In the genomic region with DNA sequence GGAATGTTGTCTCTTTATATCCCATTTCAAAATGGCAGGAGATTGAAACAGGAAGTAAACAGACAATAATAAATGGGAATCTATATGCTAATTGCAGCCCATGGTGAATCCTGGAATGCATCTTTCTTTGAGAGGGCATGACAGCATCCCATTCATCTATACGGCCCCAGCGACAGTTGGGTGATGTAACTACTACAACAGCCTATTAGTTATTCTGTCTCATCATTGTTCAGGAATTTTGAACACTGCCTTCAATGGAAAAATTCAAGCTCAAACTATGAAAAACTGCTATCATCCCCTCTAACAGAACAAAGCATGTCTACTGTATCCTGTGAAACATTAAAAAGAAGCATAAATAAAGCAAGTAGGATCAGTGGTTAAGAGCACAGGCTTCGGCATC, we compare ENCODE assay signal across 25 cellular contexts.
A peak's percentile ranks its signal among the peaks of the same experiment; 100 is the strongest.
DNase-seq lines count a peak whose midpoint lies in the region; ATAC-seq and TF ChIP-seq lines count a peak whose summit lies in the region.
"Had no signal": no experiment of that assay in that cellular context is flagged by ENCODE, and none has a peak within 500 bp of the region (broad histone marks: within the 10 kb centered on the region; RNA-seq: fewer than 3 reads in every experiment).

No MANE protein-coding gene starts in this region.

- no peak overlapping the region for H3K4me3 ChIP-seq in GM23248
- no peak overlapping the region for H3K4me3 ChIP-seq in mucosa of descending colon
- H3K4me3 ChIP-seq: left ventricle myocardium inferior, Peyer's patch, right lobe of liver, thoracic aorta, vagina had no signal

- 71 to 87% methylated on average over 3 of the region's 3 CpGs for WGBS in GM23248 (ENCODE audit: low coverage in 1 of 2, low lambda C conversion rate in 2 of 2, missing lambda C conversion rate in 2 of 2), 2 experiments

- H3K36me3 ChIP-seq in GM23248 (ENCODE audit: low read depth) (no peaks in the 10 kb centered on the region), mucosa of descending colon (ENCODE audit: low read depth) (no peaks in the 10 kb centered on the region)
- H3K36me3 ChIP-seq: left ventricle myocardium inferior, Peyer's patch, right lobe of liver, thoracic aorta, vagina had no signal

- TF ChIP-seq CTCF in mucosa of descending colon (IDR thresholded peaks at IDR 0.05): no peak

- no peak overlapping the region for H3K27ac ChIP-seq in GM23248
- H3K27ac ChIP-seq: left ventricle myocardium inferior, parathyroid adenoma, Peyer's patch, right lobe of liver, thoracic aorta, vagina had no signal

- H3K9me2 ChIP-seq in GM23248 (ENCODE audit: insufficient read depth): no peaks in the 10 kb centered on the region

- peak; percentile 40 for DNase-seq in GM23248
- peak; percentile 92 for DNase-seq in foreskin melanocyte
- DNase-seq in NCI-H1930 (lab: John Stamatoyannopoulos, UW): no peak
- no peak for DNase-seq in mucosa of descending colon
- DNase-seq: activated CD8-positive, alpha-beta memory T cell treated with anti-CD3 and anti-CD28 coated beads for 24 hours; activated T-cell treated with anti-CD3 and anti-CD28 coated beads, Interleukin-2, amount 50 U/mL, for 1 hour; CD4-positive, alpha-beta T cell; dermis blood vessel endothelial cell; DMS 273 treated with DMSO at 0.1 percent for 48 hours; KG1; left ventricle myocardium inferior; MM.1S; NCI-H1436 treated with DMSO at 0.1 percent for 48 hours; NCI-H524; Peyer's patch; right lobe of liver; stimulated activated naive CD4-positive, alpha-beta T cell treated with Interleukin-2 at 50 U/mL for 16 hours; T-helper 17 cell had no signal

- no peak overlapping the region for H2AFZ ChIP-seq in GM23248
- H2AFZ ChIP-seq: parathyroid adenoma had no signal

- H3K9me3 ChIP-seq in GM23248 (ENCODE audit: low read depth) (no peaks in the 10 kb centered on the region), mucosa of descending colon (no peaks in the 10 kb centered on the region)
- H3K9me3 ChIP-seq: left ventricle myocardium inferior, Peyer's patch, right lobe of liver, thoracic aorta, vagina had no signal

- H3K4me1 ChIP-seq in GM23248 (ENCODE audit: insufficient read depth): no peaks in the 10 kb centered on the region
- H3K4me1 ChIP-seq in mucosa of descending colon (ENCODE audit: low read depth): no peaks in the 10 kb centered on the region
- H3K4me1 ChIP-seq: left ventricle myocardium inferior, parathyroid adenoma, Peyer's patch, right lobe of liver, vagina had no signal

- no peak overlapping the region for H3K4me2 ChIP-seq in GM23248 (ENCODE audit: unreplicated experiment)

- no peaks in the 10 kb centered on the region for H3K79me2 ChIP-seq in GM23248 (ENCODE audit: insufficient read depth)
- H3K79me2 ChIP-seq: parathyroid adenoma had no signal

- in situ Hi-C loops in GM23248 (cut with MboI): no loop called here

- H3K27me3 ChIP-seq in GM23248 (replicated peaks; ENCODE audit: insufficient read depth): no peaks in the 10 kb centered on the region
- H3K27me3 ChIP-seq: Peyer's patch, right lobe of liver, vagina had no signal

- H3F3A ChIP-seq in GM23248 (ENCODE audit: insufficient read depth): no peaks in the 10 kb centered on the region

- intact Hi-C loops in mucosa of descending colon (cut with DNase I, micrococcal nuclease): no loop called here

- no peak overlapping the region for H3K9ac ChIP-seq in GM23248
- H3K9ac ChIP-seq: parathyroid adenoma had no signal

- no peaks in the 10 kb centered on the region for H4K20me1 ChIP-seq in GM23248 (ENCODE audit: insufficient read depth)

- ATAC-seq in SK-N-SH treated with all-trans-retinoic acid at 6 μM for 48 hours: peak; percentile 89
- ATAC-seq in HG03460 (IDR thresholded peaks at IDR 0.05; ENCODE audit: unreplicated experiment): no peak
- ATAC-seq in HG03280 (IDR thresholded peaks at IDR 0.05; ENCODE audit: unreplicated experiment): no peak
- no peak for ATAC-seq in mucosa of descending colon
- ATAC-seq: natural killer cell treated with Interleukin-12 subunit alpha and Interleukin-12 subunit beta and Interleukin-15 and Interleukin-18, amount 100 ng/mL, for 72 hours; right lobe of liver; T-helper 17 cell had no signal

TF ChIP-seq in SK-N-SH treated with all-trans-retinoic acid at 6 μM for 48 hours, 23 proteins besides CTCF, POLR2A, EP300 and RAD21:
- no peak for TF ChIP-seq ARNTL (CRISPR knock-in tag; IDR thresholded peaks at IDR 0.05; ENCODE audit: borderline replicate concordance, low read depth)
- no peak for TF ChIP-seq GLIS3 (CRISPR knock-in tag; IDR thresholded peaks at IDR 0.05)
- TF ChIP-seq CSDC2 (CRISPR knock-in tag; IDR thresholded peaks at IDR 0.05): no peak
- TF ChIP-seq ISL1 (CRISPR knock-in tag; IDR thresholded peaks at IDR 0.05): peak; percentile 79

Comparison
In these comparisons a context has a peak if more than half of its experiments do, and no peak if none do; other contexts are left out.
1. DNase-seq: peak in GM23248 (single experiment) and foreskin melanocyte (single experiment); none in NCI-H1930 (0 of 2) and mucosa of descending colon (0 of 3).